In the genomic region with DNA sequence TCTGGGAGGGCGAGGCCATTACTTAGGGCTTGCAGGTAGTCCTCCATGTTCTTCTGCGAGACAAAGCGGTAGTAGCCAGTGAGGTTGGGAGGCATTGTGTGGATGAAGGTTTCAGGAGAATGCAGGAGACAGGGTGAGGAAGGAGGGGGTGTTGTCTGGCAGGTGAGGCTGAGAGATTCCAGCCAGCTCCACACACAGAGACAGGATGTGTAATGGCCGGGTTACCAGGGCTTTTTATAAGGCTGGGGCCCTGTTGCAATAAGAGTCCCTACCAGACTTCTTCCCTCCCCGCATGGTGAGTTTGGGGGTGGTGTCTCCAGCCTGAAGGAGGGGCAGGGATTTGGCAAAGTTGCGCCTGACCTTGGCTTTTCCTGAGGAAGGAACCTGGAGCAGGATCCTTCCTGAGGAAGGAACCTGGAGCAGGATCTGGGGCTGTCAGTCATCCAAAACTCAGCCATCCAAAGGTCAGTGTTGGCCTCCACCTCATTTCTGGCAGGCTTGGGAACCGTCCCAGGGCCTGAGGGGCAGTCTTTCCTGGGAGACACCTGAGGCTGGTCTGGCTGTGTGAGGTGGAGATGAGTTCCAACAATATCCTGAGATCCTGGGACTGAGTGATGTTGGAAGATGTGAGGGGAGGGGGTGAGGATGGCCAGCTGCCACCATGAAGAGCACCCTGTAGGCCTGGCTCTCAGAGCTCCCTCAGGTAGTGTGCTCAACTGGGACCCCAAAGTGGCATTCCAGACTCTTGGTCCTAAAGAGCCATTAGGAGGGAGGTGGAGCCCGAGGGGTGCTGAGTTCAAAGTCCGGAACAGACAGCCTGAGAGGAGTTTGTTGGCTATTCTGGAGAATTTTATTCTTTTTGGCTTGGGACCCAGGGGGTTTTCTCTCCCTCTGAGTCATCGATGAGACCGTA, we compare ENCODE assay signal across 8 cellular contexts. TPM values are rescaled to one million over a fixed set of nuclear protein-coding genes. Genes with fewer than 3 reads are reported as not detected.
A peak's percentile ranks its signal among the peaks of the same experiment; 100 is the strongest.
DNase-seq lines count a peak whose midpoint lies in the region; ATAC-seq and TF ChIP-seq lines count a peak whose summit lies in the region.

A gene with protein sequence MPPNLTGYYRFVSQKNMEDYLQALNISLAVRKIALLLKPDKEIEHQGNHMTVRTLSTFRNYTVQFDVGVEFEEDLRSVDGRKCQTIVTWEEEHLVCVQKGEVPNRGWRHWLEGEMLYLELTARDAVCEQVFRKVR (minus strand): TSS at position 209 of the 913 bp plus-strand sequence. CDS start 114 bp downstream, at position 95.

- H3K4me1 ChIP-seq in GM23338 (ENCODE audit: insufficient read depth) (peaks cover 16% of the 10 kb centered on the region), gastroesophageal sphincter (peaks cover 0 to 35% (median 17%) of the 10 kb centered on the region in 3 donors), sigmoid colon (peaks cover 0 to 21% (median 18%) of the 10 kb centered on the region in 4 donors)

- H3K4me3 ChIP-seq in GM23338: peak within 1 kb of the TSS; percentile 97
- peak within 1 kb of the TSS; percentile 81 for H3K4me3 ChIP-seq in SK-N-MC
- H3K4me3 ChIP-seq in gastroesophageal sphincter: peak within 1 kb of the TSS; percentile 38 to 65
- peak within 1 kb of the TSS; percentile 39 to 67 (median 58) for H3K4me3 ChIP-seq in sigmoid colon

- 25 to 29% methylated on average over 4 to 5 of the region's 11 CpGs for WGBS in gastroesophageal sphincter (ENCODE audit: low coverage in 1 of 2), 2 donors
- 45 to 54% methylated on average over 11 of the region's 11 CpGs for WGBS in sigmoid colon, 2 donors

- H3K27ac Mint-ChIP-seq in GM23338: peak within 1 kb of the TSS; percentile 94; the same call in 1 of the 2 replicates

- H3K36me3 Mint-ChIP-seq in GM23338 (ENCODE audit: low read depth): peaks cover 2% of the 10 kb centered on the region; the same call in 1 of the 3 replicates

- H3K36me3 ChIP-seq in GM23338 (ENCODE audit: insufficient read depth) (no peaks in the 10 kb centered on the region), SK-N-MC (ENCODE audit: insufficient read depth, low read length) (no peaks in the 10 kb centered on the region), gastroesophageal sphincter (peaks cover 0 to 8% of the 10 kb centered on the region in 2 donors), sigmoid colon (no peaks in the 10 kb centered on the region)

- intact Hi-C loops in sigmoid colon (cut with DNase I): no loop called here

- TF ChIP-seq CTCF in GM23338 (conservative IDR thresholded peaks at IDR 0.05; ENCODE audit: low read depth in 2 of 2) (no peak), gastroesophageal sphincter (IDR thresholded peaks at IDR 0.05) (no peak), sigmoid colon (IDR thresholded peaks at IDR 0.05) (no peak)

- no peak for ATAC-seq in GM23338
- ATAC-seq in gastroesophageal sphincter: no peak
- no peak for ATAC-seq in HG03095 (IDR thresholded peaks at IDR 0.05; ENCODE audit: unreplicated experiment)

- H3K9me3 ChIP-seq in SK-N-MC (ENCODE audit: low read depth, low read length) (no peaks in the 10 kb centered on the region), gastroesophageal sphincter (no peaks in the 10 kb centered on the region), sigmoid colon (no peaks in the 10 kb centered on the region)

- peaks cover 17% of the 10 kb centered on the region for H3K27me3 Mint-ChIP-seq in GM23338 (ENCODE audit: insufficient read depth, low read depth, poor library complexity)

- H3F3A ChIP-seq in GM23338 (replicated peaks; ENCODE audit: low read depth): 0 out of 2 replicates have a peak, but pooled peaks cover 4% of the 10 kb centered on the region

- H3K27ac ChIP-seq in GM23338 (ENCODE audit: low read depth): peak within 1 kb of the TSS; percentile 55; the same call in 1 of the 2 replicates
- no peak within 1 kb of the TSS for H3K27ac ChIP-seq in SK-N-MC
- H3K27ac ChIP-seq in gastroesophageal sphincter: peak within 1 kb of the TSS in 3 of 4 donors; percentile 72 to 87 (median 76)
- H3K27ac ChIP-seq in sigmoid colon: peak within 1 kb of the TSS; percentile 59 to 79 (median 72)

- H3K4me2 ChIP-seq in GM23338: peak within 1 kb of the TSS; percentile 100

- no peak for TF ChIP-seq POLR2A in gastroesophageal sphincter (IDR thresholded peaks at IDR 0.05)
- TF ChIP-seq POLR2A in sigmoid colon (IDR thresholded peaks at IDR 0.05): no peak

- H3K79me2 ChIP-seq in GM23338 (replicated peaks; ENCODE audit: insufficient read depth): no peaks in the 10 kb centered on the region

- peak within 1 kb of the TSS; percentile 24 for H3K9ac ChIP-seq in SK-N-MC (ENCODE audit: insufficient read length)

- peak within 1 kb of the TSS; percentile 88 for H3K4me3 Mint-ChIP-seq in GM23338

- H4K20me1 ChIP-seq in GM23338 (replicated peaks; ENCODE audit: insufficient read depth): no peaks in the 10 kb centered on the region; the same call in 1 of the 2 replicates

- DNase-seq in GM23338 (ENCODE audit: low spot score): peak; percentile 40
- no peak for DNase-seq in SK-N-MC (ENCODE audit: low read depth, low spot score)
- DNase-seq in sigmoid colon: no peak
- DNase-seq in OCI-M2 (lab: John Stamatoyannopoulos, UW; ENCODE audit: unreplicated experiment): no peak
- DNase-seq in Ammon's horn (ENCODE audit: low spot score): no peak
- DNase-seq in hepatic stellate cell (ENCODE audit: low spot score): no peak

- H3K27me3 ChIP-seq in GM23338 (ENCODE audit: insufficient read depth): no peaks in the 10 kb centered on the region
- H3K27me3 ChIP-seq in gastroesophageal sphincter: no peaks in the 10 kb centered on the region
- no peaks in the 10 kb centered on the region for H3K27me3 ChIP-seq in sigmoid colon

- peak within 1 kb of the TSS; percentile 99 for H2AFZ ChIP-seq in GM23338

- TF ChIP-seq EP300 in gastroesophageal sphincter (IDR thresholded peaks at IDR 0.05): no peak
- TF ChIP-seq EP300 in sigmoid colon (IDR thresholded peaks at IDR 0.05): no peak

- 0 out of 2 replicates have a peak, but pooled peaks cover 5% of the 10 kb centered on the region for H3K9me2 ChIP-seq in GM23338 (ENCODE audit: insufficient read depth)

- no peaks in the 10 kb centered on the region; the same call in 2 of the 3 replicates for H3K9me3 Mint-ChIP-seq in GM23338

- peaks cover 34% of the 10 kb centered on the region for H3K4me1 Mint-ChIP-seq in GM23338

TF ChIP-seq in GM23338, 12 proteins besides CTCF, POLR2A, EP300 and RAD21 (continues in another document):
- TF ChIP-seq EZH2 (IDR thresholded peaks at IDR 0.05; ENCODE audit: low read depth, unreplicated experiment) (no peak), POLR2AphosphoS5 (IDR thresholded peaks at IDR 0.05; ENCODE audit: low read depth) (no peak), ZNF331 (CRISPR knock-in tag; IDR thresholded peaks at IDR 0.05; ENCODE audit: low read depth) (no peak), EZH2phosphoT487 (IDR thresholded peaks at IDR 0.05; ENCODE audit: unreplicated experiment) (no peak), STAT1 (IDR thresholded peaks at IDR 0.05; ENCODE audit: unreplicated experiment) (no peak), ZNF114 (CRISPR knock-in tag; IDR thresholded peaks at IDR 0.05) (no peak), CREB1 (CRISPR knock-in tag; IDR thresholded peaks at IDR 0.05; ENCODE audit: low read depth) (no peak), JUNB (IDR thresholded peaks at IDR 0.05; ENCODE audit: unreplicated experiment) (no peak), NANOG (IDR thresholded peaks at IDR 0.05; ENCODE audit: borderline replicate concordance) (no peak)
- TF ChIP-seq, protein P1, sequence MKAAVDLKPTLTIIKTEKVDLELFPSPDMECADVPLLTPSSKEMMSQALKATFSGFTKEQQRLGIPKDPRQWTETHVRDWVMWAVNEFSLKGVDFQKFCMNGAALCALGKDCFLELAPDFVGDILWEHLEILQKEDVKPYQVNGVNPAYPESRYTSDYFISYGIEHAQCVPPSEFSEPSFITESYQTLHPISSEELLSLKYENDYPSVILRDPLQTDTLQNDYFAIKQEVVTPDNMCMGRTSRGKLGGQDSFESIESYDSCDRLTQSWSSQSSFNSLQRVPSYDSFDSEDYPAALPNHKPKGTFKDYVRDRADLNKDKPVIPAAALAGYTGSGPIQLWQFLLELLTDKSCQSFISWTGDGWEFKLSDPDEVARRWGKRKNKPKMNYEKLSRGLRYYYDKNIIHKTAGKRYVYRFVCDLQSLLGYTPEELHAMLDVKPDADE (IDR thresholded peaks at IDR 0.05): no peak
- TF ChIP-seq, protein P2, sequence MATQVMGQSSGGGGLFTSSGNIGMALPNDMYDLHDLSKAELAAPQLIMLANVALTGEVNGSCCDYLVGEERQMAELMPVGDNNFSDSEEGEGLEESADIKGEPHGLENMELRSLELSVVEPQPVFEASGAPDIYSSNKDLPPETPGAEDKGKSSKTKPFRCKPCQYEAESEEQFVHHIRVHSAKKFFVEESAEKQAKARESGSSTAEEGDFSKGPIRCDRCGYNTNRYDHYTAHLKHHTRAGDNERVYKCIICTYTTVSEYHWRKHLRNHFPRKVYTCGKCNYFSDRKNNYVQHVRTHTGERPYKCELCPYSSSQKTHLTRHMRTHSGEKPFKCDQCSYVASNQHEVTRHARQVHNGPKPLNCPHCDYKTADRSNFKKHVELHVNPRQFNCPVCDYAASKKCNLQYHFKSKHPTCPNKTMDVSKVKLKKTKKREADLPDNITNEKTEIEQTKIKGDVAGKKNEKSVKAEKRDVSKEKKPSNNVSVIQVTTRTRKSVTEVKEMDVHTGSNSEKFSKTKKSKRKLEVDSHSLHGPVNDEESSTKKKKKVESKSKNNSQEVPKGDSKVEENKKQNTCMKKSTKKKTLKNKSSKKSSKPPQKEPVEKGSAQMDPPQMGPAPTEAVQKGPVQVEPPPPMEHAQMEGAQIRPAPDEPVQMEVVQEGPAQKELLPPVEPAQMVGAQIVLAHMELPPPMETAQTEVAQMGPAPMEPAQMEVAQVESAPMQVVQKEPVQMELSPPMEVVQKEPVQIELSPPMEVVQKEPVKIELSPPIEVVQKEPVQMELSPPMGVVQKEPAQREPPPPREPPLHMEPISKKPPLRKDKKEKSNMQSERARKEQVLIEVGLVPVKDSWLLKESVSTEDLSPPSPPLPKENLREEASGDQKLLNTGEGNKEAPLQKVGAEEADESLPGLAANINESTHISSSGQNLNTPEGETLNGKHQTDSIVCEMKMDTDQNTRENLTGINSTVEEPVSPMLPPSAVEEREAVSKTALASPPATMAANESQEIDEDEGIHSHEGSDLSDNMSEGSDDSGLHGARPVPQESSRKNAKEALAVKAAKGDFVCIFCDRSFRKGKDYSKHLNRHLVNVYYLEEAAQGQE (IDR thresholded peaks at IDR 0.05; ENCODE audit: unreplicated experiment): no peak

RNA-seq across cellular contexts. Expression of the gene that starts here (rescaled TPM):
- total RNA-seq in GM23338 (2014; rRNA removed; shearing (Covaris generic)): 3.0 TPM in 1 of 2 replicates, not detected in the other
- polyA plus RNA-seq in GM23338 (2016; fragmentation: Nextera tagmentation; extraction: Ambion mirVana): 0.73 and 1.2 TPM in 2 replicates
- 1 to 10 TPM in 1 of 4 donors, under 1 TPM in 1, not detected in 2; 0.58 to 1.1 TPM for total RNA-seq in gastroesophageal sphincter
- total RNA-seq in sigmoid colon: under 1 TPM in 1 of 4 donors, not detected in 3; 0.71 TPM
- 10 to 100 TPM in 1 of 3 donors, 1 to 10 TPM in 2; 3.7 to 30.9 (median 4.2) TPM for polyA plus RNA-seq in sigmoid colon
